Comparison of ENCODE assay signal across 34 cellular contexts in the genomic region with DNA sequence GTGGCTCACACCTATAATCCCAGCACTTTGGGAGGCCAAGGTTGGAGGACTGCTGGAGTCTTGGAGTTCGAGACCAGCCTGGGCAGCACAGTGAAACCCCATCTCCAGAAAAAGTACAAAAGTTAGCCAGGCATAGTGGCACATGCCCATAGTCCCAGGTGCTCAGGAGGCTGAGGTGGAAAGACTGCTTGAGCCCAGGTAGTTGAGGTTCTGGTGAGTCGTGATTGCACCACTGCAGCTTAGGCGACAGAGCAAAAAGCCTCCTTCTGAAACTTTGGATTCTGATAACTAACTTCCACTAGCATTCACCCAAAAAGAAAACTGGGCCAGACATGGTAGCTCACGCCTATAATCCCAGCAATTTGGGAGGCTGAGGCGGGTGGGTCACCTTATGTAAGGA. TPM values are rescaled to one million over a fixed set of nuclear protein-coding genes. Genes with fewer than 3 reads are reported as not detected.
"Had no signal": no experiment of that assay in that cellular context is flagged by ENCODE, and none has a peak within 500 bp of the region (broad histone marks: within the 10 kb centered on the region; RNA-seq: fewer than 3 reads in every experiment).

No MANE protein-coding gene starts in this region.

- H3K4me3 ChIP-seq: adrenal gland, body of pancreas, coronary artery, dorsolateral prefrontal cortex, esophagus squamous epithelium had no signal

- H3K9me3 ChIP-seq: adrenal gland, body of pancreas, esophagus squamous epithelium had no signal

- H3K27ac ChIP-seq: adrenal gland, body of pancreas, coronary artery, dorsolateral prefrontal cortex had no signal

- ATAC-seq: activated CD4-positive, alpha-beta T cell treated with anti-CD3 and anti-CD28 coated beads for 36 hours; activated CD8-positive, alpha-beta memory T cell treated with anti-CD3 and anti-CD28 coated beads, Interleukin-2, amount 10 ng/mL, durations not matched to agents 7 days and 5 days; activated CD8-positive, alpha-beta T cell treated with anti-CD3 and anti-CD28 coated beads, Interleukin-2, amount 10 ng/mL, durations not matched to agents 7 days and 5 days; activated naive CD8-positive, alpha-beta T cell treated with anti-CD3 and anti-CD28 coated beads, Interleukin-2, amount 50 U/mL, for 24 hours; body of pancreas; T-helper 17 cell had no signal

- H3K36me3 ChIP-seq: adrenal gland, esophagus squamous epithelium had no signal

- DNase-seq: activated CD4-positive, alpha-beta memory T cell treated with anti-CD3 and anti-CD28 coated beads for 36 hours; activated CD4-positive, alpha-beta T cell treated with anti-CD3 and anti-CD28 coated beads for 36 hours; activated CD4-positive, alpha-beta T cell treated with anti-CD3 and anti-CD28 coated beads, Interleukin-2, amount 10 ng/mL, durations not matched to agents 24 days and 14 days; activated CD4-positive, CD25-positive, alpha-beta regulatory T cell; activated CD4-positive, CD25-positive, alpha-beta regulatory T cell treated with anti-CD3 and anti-CD28 coated beads, Interleukin-2, amount 50 U/mL, for 72 hours; activated CD8-positive, alpha-beta memory T cell treated with anti-CD3 and anti-CD28 coated beads, Interleukin-2, amount 10 ng/mL, durations not matched to agents 7 days and 5 days; activated CD8-positive, alpha-beta memory T cell treated with anti-CD3 and anti-CD28 coated beads, Interleukin-2, amount 50 U/mL, for 4 hours; activated CD8-positive, alpha-beta T cell treated with anti-CD3 and anti-CD28 coated beads, Interleukin-2, amount 10 ng/mL, durations not matched to agents 7 days and 5 days; activated effector memory CD4-positive, alpha-beta T cell treated with anti-CD3 and anti-CD28 coated beads, Interleukin-2, amount 50 U/mL, for 16 hours; activated naive CD4-positive, alpha-beta T cell treated with anti-CD3 and anti-CD28 coated beads for 36 hours; activated naive CD8-positive, alpha-beta T cell treated with anti-CD3 and anti-CD28 coated beads for 36 hours; activated naive CD8-positive, alpha-beta T cell treated with anti-CD3 and anti-CD28 coated beads, Interleukin-2, amount 50 U/mL, for 24 hours; activated T-cell treated with anti-CD3 and anti-CD28 coated beads, Interleukin-2, amount 50 U/mL, for 1 hour; activated T-cell treated with anti-CD3 and anti-CD28 coated beads, Interleukin-2, amount 50 U/mL, for 48 hours; adrenal gland; amygdala; aorta; body of pancreas; dorsolateral prefrontal cortex; effector memory CD4-positive, alpha-beta T cell; endodermal cell; esophagus squamous epithelium; head of caudate nucleus; T-helper 1 cell; T-helper 17 cell had no signal

- FAIRE-seq: frontal cortex had no signal

- H3K27me3 ChIP-seq: adrenal gland, body of pancreas, dorsolateral prefrontal cortex, esophagus squamous epithelium had no signal

RNA-seq across cellular contexts. Expression of gene COX8C, which starts 20.8 kb away (rescaled TPM):
- total RNA-seq: activated CD4-positive, alpha-beta memory T cell treated with anti-CD3 and anti-CD28 coated beads for 36 hours; activated CD4-positive, alpha-beta T cell treated with anti-CD3 and anti-CD28 coated beads for 36 hours; activated CD4-positive, alpha-beta T cell treated with anti-CD3 and anti-CD28 coated beads, Interleukin-2, amount 10 ng/mL, durations not matched to agents 24 days and 14 days; activated CD8-positive, alpha-beta memory T cell treated with anti-CD3 and anti-CD28 coated beads for 36 hours; activated CD8-positive, alpha-beta memory T cell treated with anti-CD3 and anti-CD28 coated beads, Interleukin-2, amount 10 ng/mL, durations not matched to agents 7 days and 5 days; activated CD8-positive, alpha-beta T cell treated with anti-CD3 and anti-CD28 coated beads, Interleukin-2, amount 10 ng/mL, durations not matched to agents 7 days and 5 days; activated naive CD8-positive, alpha-beta T cell treated with anti-CD3 and anti-CD28 coated beads for 36 hours; activated T-helper 1 cell treated with anti-CD3 and anti-CD28 coated beads, Interleukin-12 subunit alpha, Interleukin-12 subunit beta, Interleukin-2, Interleukin-4 antibody, amounts not matched to agents 30 ng/mL and 10 ng/mL and 1 ng/mL, durations not matched to agents 14 hours and 24 hours and 36 hours; activated T-helper 2 cell treated with anti-CD3 and anti-CD28 coated beads, Interferon-gamma antibody, Interleukin-2, Interleukin-4, amounts not matched to agents 10 μg/mL and 5 μg/mL and 100 μg/mL, durations not matched to agents 14 hours and 24 hours and 36 hours; adrenal gland; aorta; body of pancreas; cerebellum; endodermal cell; esophagus squamous epithelium; fibroblast of villous mesenchyme; frontal cortex; T-helper 17 cell had no signal
- polyA plus RNA-seq: adrenal gland, aorta, esophagus, fibroblast of lung had no signal
